1 cellular context compared by ENCODE assay signal in genomic region chr1:235307158-235308124, GRCh38.
TF ChIP-seq lines count a peak whose summit lies in the region.

No MANE protein-coding gene starts in this region.

TF ChIP-seq in HepG2, 621 proteins besides CTCF, POLR2A, EP300 and RAD21:
- TF ChIP-seq SOX5 (CRISPR knock-in tag; IDR thresholded peaks at IDR 0.05; ENCODE audit: borderline replicate concordance) (no peak), FOXK2 (IDR thresholded peaks at IDR 0.05) (no peak), ZNF451 (CRISPR knock-in tag; IDR thresholded peaks at IDR 0.05) (no peak), BORCS8-MEF2B (CRISPR knock-in tag; IDR thresholded peaks at IDR 0.05) (no peak), ZIK1 (CRISPR knock-in tag; IDR thresholded peaks at IDR 0.05; ENCODE audit: borderline replicate concordance, low read depth) (no peak), ZSCAN30 (CRISPR knock-in tag; IDR thresholded peaks at IDR 0.05) (no peak), ZNF691 (CRISPR knock-in tag; IDR thresholded peaks at IDR 0.05; ENCODE audit: borderline replicate concordance, low read depth) (no peak), ZNF362 (CRISPR knock-in tag; IDR thresholded peaks at IDR 0.05; ENCODE audit: borderline replicate concordance) (no peak), ZNF572 (CRISPR knock-in tag; IDR thresholded peaks at IDR 0.05) (no peak), NCOA2 (CRISPR knock-in tag; IDR thresholded peaks at IDR 0.05) (no peak), ATF4 (CRISPR knock-in tag; IDR thresholded peaks at IDR 0.05) (no peak), STAG1 (CRISPR knock-in tag; IDR thresholded peaks at IDR 0.05) (no peak), ZNF761 (CRISPR knock-in tag; conservative IDR thresholded peaks at IDR 0.05) (no peak), ZBTB33 (CRISPR knock-in tag; IDR thresholded peaks at IDR 0.05) (no peak)
TF ChIP-seq in HepG2: peak in this region for 0.
